ENCODE assay signal across 1 cellular context in the genomic region with DNA sequence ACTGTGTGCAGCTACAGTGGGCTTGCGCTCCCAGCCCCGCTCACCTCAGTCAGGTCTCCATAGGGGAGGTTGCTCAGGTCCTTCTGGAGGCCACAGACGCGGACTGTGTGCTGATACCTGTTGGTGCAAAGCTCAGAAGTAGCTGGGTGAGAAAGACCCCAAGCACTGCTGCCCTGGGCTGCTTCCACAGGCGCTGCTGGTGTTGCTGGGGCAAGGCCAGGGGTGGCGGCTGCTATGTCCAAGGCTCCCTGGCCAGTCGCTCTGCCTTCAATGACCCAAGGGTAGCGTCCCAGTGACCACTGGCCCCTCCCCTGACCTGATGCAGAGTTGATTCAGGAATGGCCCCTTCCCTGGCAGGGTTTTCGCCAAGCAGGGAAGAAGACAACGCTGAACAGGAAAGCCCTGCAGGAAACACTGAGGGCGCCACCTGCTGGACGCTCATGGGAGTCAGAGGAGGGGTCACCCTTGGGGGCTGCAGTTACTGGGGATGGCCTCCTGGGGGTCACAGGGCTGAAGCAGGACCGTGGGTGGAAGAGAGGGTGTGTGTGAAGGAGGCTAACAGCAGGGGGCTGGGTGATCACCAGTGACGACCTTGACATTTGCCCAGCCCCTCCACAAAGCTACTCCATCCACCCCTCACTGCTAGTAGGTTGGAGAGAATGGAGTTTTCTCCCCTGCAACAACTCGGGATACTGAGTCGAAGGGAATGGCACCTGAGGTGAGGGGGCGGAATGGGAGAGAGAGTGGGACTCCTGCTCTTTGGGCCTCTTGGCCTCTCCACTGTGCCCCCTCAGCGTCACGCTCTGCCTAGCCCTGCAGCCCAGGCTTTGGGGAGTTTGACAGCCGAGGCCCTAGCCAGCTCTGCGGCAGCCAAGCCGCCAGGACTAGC.
TF ChIP-seq lines count a peak whose summit lies in the region.

No MANE protein-coding gene starts in this region.

TF ChIP-seq in GM23338, 12 proteins besides CTCF, POLR2A, EP300 and RAD21 (continued from another document):
- TF ChIP-seq, protein P1, sequence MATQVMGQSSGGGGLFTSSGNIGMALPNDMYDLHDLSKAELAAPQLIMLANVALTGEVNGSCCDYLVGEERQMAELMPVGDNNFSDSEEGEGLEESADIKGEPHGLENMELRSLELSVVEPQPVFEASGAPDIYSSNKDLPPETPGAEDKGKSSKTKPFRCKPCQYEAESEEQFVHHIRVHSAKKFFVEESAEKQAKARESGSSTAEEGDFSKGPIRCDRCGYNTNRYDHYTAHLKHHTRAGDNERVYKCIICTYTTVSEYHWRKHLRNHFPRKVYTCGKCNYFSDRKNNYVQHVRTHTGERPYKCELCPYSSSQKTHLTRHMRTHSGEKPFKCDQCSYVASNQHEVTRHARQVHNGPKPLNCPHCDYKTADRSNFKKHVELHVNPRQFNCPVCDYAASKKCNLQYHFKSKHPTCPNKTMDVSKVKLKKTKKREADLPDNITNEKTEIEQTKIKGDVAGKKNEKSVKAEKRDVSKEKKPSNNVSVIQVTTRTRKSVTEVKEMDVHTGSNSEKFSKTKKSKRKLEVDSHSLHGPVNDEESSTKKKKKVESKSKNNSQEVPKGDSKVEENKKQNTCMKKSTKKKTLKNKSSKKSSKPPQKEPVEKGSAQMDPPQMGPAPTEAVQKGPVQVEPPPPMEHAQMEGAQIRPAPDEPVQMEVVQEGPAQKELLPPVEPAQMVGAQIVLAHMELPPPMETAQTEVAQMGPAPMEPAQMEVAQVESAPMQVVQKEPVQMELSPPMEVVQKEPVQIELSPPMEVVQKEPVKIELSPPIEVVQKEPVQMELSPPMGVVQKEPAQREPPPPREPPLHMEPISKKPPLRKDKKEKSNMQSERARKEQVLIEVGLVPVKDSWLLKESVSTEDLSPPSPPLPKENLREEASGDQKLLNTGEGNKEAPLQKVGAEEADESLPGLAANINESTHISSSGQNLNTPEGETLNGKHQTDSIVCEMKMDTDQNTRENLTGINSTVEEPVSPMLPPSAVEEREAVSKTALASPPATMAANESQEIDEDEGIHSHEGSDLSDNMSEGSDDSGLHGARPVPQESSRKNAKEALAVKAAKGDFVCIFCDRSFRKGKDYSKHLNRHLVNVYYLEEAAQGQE (IDR thresholded peaks at IDR 0.05; ENCODE audit: unreplicated experiment) = no peak
- TF ChIP-seq ZNF114 (CRISPR knock-in tag; IDR thresholded peaks at IDR 0.05) (no peak), NANOG (IDR thresholded peaks at IDR 0.05; ENCODE audit: borderline replicate concordance) (no peak)
